Comparison of ENCODE assay signal across 18 cellular contexts in the genomic region with DNA sequence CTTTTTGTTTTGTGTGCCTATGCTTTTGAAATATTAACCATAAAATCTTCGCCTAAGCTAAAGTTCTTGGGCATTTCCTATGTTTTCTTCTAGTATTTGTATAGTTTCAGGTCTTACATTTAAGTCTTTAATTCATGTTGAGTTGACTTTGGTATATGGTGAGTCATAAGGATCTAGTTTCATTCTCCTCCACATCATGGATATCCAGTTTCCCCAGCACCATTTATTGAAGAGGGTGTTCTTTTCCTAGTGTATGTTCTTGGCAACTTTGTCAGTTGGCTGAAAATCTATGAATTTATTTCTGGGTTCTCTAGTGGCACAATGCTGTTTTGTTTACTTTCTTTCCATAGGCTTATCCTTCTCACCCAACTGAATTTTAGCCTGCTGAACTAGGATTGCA.
"Had no signal": no experiment of that assay in that cellular context is flagged by ENCODE, and none has a peak within 500 bp of the region (broad histone marks: within the 10 kb centered on the region; RNA-seq: fewer than 3 reads in every experiment).

No MANE protein-coding gene starts in this region.

- H3K27me3 Mint-ChIP-seq: activated B cell treated with CpG ODN at 0.5 μM for 24 hours; activated CD4-positive, alpha-beta T cell treated with anti-CD3 and anti-CD28 coated beads, Interleukin-2, amount 10 ng/mL, durations not matched to agents 24 days and 14 days; activated naive CD4-positive, alpha-beta T cell treated with anti-CD3 and anti-CD28 coated beads, Interleukin-2, amount 10 ng/mL, durations not matched to agents 7 days and 5 days; activated T-helper 17 cell treated with anti-CD3 and anti-CD28 coated beads, Interleukin-2, amount 50 U/mL, for 72 hours had no signal

- ATAC-seq: activated T-helper 17 cell treated with anti-CD3 and anti-CD28 coated beads, Interleukin-2, amount 50 U/mL, for 72 hours; lower lobe of right lung had no signal

- H3K27ac ChIP-seq: epithelial cell of prostate, lower lobe of right lung, right atrium auricular region, tibial nerve had no signal

- H3K4me3 Mint-ChIP-seq: activated B cell treated with CpG ODN at 0.5 μM for 24 hours; activated CD4-positive, alpha-beta T cell treated with anti-CD3 and anti-CD28 coated beads, Interleukin-2, amount 10 ng/mL, durations not matched to agents 24 days and 14 days; activated naive CD4-positive, alpha-beta T cell treated with anti-CD3 and anti-CD28 coated beads, Interleukin-2, amount 10 ng/mL, durations not matched to agents 7 days and 5 days; activated T-helper 17 cell treated with anti-CD3 and anti-CD28 coated beads, Interleukin-2, amount 50 U/mL, for 72 hours; mesothelial cell of epicardium had no signal

- H3K4me1 ChIP-seq: right atrium auricular region had no signal

- H3K4me1 Mint-ChIP-seq: activated B cell treated with CpG ODN at 0.5 μM for 24 hours; activated CD4-positive, alpha-beta T cell treated with anti-CD3 and anti-CD28 coated beads, Interleukin-2, amount 10 ng/mL, durations not matched to agents 24 days and 14 days; activated naive CD4-positive, alpha-beta T cell treated with anti-CD3 and anti-CD28 coated beads, Interleukin-2, amount 10 ng/mL, durations not matched to agents 7 days and 5 days; activated T-helper 17 cell treated with anti-CD3 and anti-CD28 coated beads, Interleukin-2, amount 50 U/mL, for 72 hours had no signal

- H3K9me3 ChIP-seq: lower lobe of right lung, right atrium auricular region, tibial nerve had no signal

- H3K36me3 ChIP-seq: lower lobe of right lung, right atrium auricular region, tibial nerve had no signal

- DNase-seq: activated B cell treated with CpG ODN at 0.5 μM for 24 hours; activated CD4-positive, alpha-beta T cell treated with anti-CD3 and anti-CD28 coated beads, Interleukin-2, amount 10 ng/mL, durations not matched to agents 24 days and 14 days; activated CD8-positive, alpha-beta memory T cell treated with anti-CD3 and anti-CD28 coated beads for 24 hours; activated naive CD4-positive, alpha-beta T cell treated with anti-CD3 and anti-CD28 coated beads, Interleukin-2, amount 10 ng/mL, durations not matched to agents 7 days and 5 days; activated T-cell treated with anti-CD3 and anti-CD28 coated beads for 4 hours; caudate nucleus; cortex of kidney; effector memory CD4-positive, alpha-beta T cell; hippocampal formation; lower lobe of right lung; posterior cingulate gyrus; T-helper 2 cell had no signal

- H3K27ac Mint-ChIP-seq: activated B cell treated with CpG ODN at 0.5 μM for 24 hours; activated CD4-positive, alpha-beta T cell treated with anti-CD3 and anti-CD28 coated beads, Interleukin-2, amount 10 ng/mL, durations not matched to agents 24 days and 14 days; activated naive CD4-positive, alpha-beta T cell treated with anti-CD3 and anti-CD28 coated beads, Interleukin-2, amount 10 ng/mL, durations not matched to agents 7 days and 5 days; activated T-helper 17 cell treated with anti-CD3 and anti-CD28 coated beads, Interleukin-2, amount 50 U/mL, for 72 hours; mesothelial cell of epicardium had no signal

- H3K4me3 ChIP-seq: lower lobe of right lung, right atrium auricular region, smooth muscle cell, tibial nerve had no signal

- H3K27me3 ChIP-seq: right atrium auricular region, tibial nerve had no signal

- H3K9me3 Mint-ChIP-seq: activated B cell treated with CpG ODN at 0.5 μM for 24 hours; activated naive CD4-positive, alpha-beta T cell treated with anti-CD3 and anti-CD28 coated beads, Interleukin-2, amount 10 ng/mL, durations not matched to agents 7 days and 5 days had no signal
